In the genomic region with DNA sequence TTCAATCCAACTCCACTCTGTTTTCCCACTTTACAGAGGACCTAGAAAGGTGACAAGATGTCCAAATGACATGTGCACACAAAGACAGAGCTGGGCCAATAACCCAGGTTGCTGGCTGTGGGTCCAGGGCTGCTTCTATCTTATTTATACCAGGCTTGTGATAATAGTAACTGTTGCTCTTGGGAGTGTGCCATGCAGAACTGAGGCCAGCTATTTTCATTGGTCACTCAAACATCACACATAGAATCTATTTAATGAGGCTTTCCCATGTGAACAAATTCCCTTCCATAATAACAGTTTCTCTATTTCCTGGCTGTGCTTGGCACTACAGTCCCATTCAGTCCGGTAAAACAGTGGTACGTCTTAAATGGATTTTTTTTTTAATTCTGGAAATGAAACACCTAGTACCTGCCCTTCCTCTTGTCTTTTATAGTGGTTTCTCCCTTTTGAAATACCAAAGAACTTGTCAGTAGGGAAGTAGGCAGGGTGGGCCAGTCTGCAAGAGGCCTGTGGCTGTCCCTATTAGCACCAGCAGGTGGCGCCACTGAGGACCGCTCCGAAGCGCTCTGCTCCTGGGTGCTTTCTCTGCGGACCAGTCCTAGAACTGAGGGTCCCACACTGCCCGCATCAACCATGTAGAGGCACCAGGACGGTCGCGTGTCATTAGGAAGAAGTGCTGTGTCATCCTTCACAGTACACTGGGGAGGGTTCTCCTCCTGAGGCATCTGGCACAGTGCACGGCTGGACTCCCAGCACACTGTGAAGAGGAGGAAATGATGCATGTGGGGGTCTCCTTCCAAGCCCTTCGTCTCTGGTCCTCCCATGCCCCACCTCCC, we compare ENCODE assay signal across 8 cellular contexts. TPM values are rescaled to one million over a fixed set of nuclear protein-coding genes. Genes with fewer than 3 reads are reported as not detected.
A peak's percentile ranks its signal among the peaks of the same experiment; 100 is the strongest.
DNase-seq lines count a peak whose midpoint lies in the region; ATAC-seq and TF ChIP-seq lines count a peak whose summit lies in the region.

No MANE protein-coding gene starts in this region.

- H3K4me3 Mint-ChIP-seq in T-helper 2 cell treated with Interferon-gamma antibody and Interleukin-4, amounts not matched to agents 5 μg/mL and 100 μg/mL, for 36 hours = no peak overlapping the region

- intact Hi-C loops in ascending aorta (cut with DNase I) = loop anchor here (1.0 to 10.0 kb wide), 4 partner anchors 38 to 362 kb away; a partner anchor contains a TSS

- peaks cover 6 to 35% of the 10 kb centered on the region in 2 donors for H3K4me1 ChIP-seq in ascending aorta

- H3K27ac ChIP-seq in ascending aorta = peak overlapping the region; percentile 70 to 77

- peaks cover 5% of the 10 kb centered on the region for H3K4me1 Mint-ChIP-seq in T-helper 2 cell treated with Interferon-gamma antibody and Interleukin-4, amounts not matched to agents 5 μg/mL and 100 μg/mL, for 36 hours (ENCODE audit: low read depth)

- H3K36me3 ChIP-seq in ascending aorta = peaks cover 0 to 2% of the 10 kb centered on the region in 2 donors

- H3K27me3 ChIP-seq in ascending aorta = no peaks in the 10 kb centered on the region

- no peaks in the 10 kb centered on the region for H3K9me3 ChIP-seq in ascending aorta

- no peaks in the 10 kb centered on the region for H3K36me3 Mint-ChIP-seq in T-helper 2 cell treated with Interferon-gamma antibody and Interleukin-4, amounts not matched to agents 5 μg/mL and 100 μg/mL, for 36 hours (ENCODE audit: low read depth)

- TF ChIP-seq CTCF in ascending aorta (IDR thresholded peaks at IDR 0.05) = peak; percentile 75 to 91 (median 89)

- H3K9me3 Mint-ChIP-seq in T-helper 2 cell treated with Interferon-gamma antibody and Interleukin-4, amounts not matched to agents 5 μg/mL and 100 μg/mL, for 36 hours = no peaks in the 10 kb centered on the region

- H3K27me3 Mint-ChIP-seq in T-helper 2 cell treated with Interferon-gamma antibody and Interleukin-4, amounts not matched to agents 5 μg/mL and 100 μg/mL, for 36 hours (ENCODE audit: low read depth) = no peaks in the 10 kb centered on the region

- H3K4me3 ChIP-seq in ascending aorta = peak overlapping the region; percentile 4 to 35

- no peak overlapping the region for H3K27ac Mint-ChIP-seq in T-helper 2 cell treated with Interferon-gamma antibody and Interleukin-4, amounts not matched to agents 5 μg/mL and 100 μg/mL, for 36 hours

- no peak for ATAC-seq in GM21576 (IDR thresholded peaks at IDR 0.05; ENCODE audit: unreplicated experiment)

- DNase-seq in DMS 273 (lab: John Stamatoyannopoulos, UW; ENCODE audit: unreplicated experiment) = peak; percentile 65
- DNase-seq in DMS 273 treated with DMSO at 0.1 percent for 48 hours (lab: John Stamatoyannopoulos, UW) = no peak
- DNase-seq in HT-29 (ENCODE audit: low spot score) = peak; percentile 50
- DNase-seq in T-helper 2 cell treated with Interferon-gamma antibody and Interleukin-4, amounts not matched to agents 5 μg/mL and 100 μg/mL, for 36 hours (ENCODE audit: low spot score) = peak; percentile 42
- peak in 1 of 2 donors; percentile 77 for DNase-seq in ascending aorta (ENCODE audit: low spot score in 2 of 2)
- DNase-seq in iPS DF 19.7 (ENCODE audit: low read depth, low spot score) = peak; percentile 17
- peak; percentile 62 for DNase-seq in stimulated activated CD4-positive, alpha-beta T cell treated with anti-CD3 and anti-CD28 coated beads, Interleukin-1b, Interleukin-23, amount 100 ng/mL, for 48 hours

RNA-seq across cellular contexts. Expression of a gene that starts 52.1 kb away (rescaled TPM):
- 0.29 TPM in 1 of 2 replicates, not detected in the other for total RNA-seq in HT-29 (2014; rRNA removed; shearing (Covaris generic))
- 16.3 TPM for total RNA-seq in ascending aorta

Comparison
In these comparisons a context has a peak if more than half of its experiments do, and no peak if none do; other contexts are left out.
1. RNA of a gene that starts 52.1 kb away (total RNA-seq): 16.3 TPM in ascending aorta (single experiment); 0.29 TPM in HT-29; every median in the first group is over 10 times any median in the second.